In the genomic region with DNA sequence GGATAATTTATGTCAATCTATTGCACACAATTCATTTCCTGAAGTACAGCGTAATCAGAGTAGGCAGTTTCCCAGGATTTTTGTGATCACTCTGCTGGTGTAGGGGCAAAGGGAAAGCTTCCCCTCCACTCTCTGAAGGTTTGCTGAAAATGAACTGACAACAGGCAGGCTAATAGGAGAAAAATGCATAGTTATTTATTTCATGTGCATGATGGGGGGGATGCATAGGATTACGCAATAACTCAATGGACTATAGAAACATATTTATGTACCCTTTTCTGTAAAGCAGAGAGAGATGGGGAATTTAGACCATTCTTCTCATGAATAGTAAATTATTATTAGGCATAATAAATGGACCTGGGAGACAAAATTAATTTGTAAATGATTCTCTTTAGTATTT, we compare ENCODE assay signal across 17 cellular contexts.
A peak's percentile ranks its signal among the peaks of the same experiment; 100 is the strongest.
DNase-seq lines count a peak whose midpoint lies in the region; ATAC-seq, FAIRE-seq and TF ChIP-seq lines count a peak whose summit lies in the region.
"Had no signal": no experiment of that assay in that cellular context is flagged by ENCODE, and none has a peak within 500 bp of the region (broad histone marks: within the 10 kb centered on the region; RNA-seq: fewer than 3 reads in every experiment).

No MANE protein-coding gene starts in this region.

- no peaks in the 10 kb centered on the region for H3K4me1 ChIP-seq in A549
- H3K4me1 ChIP-seq: BLaER1 had no signal

- ATAC-seq in A549 = no peak
- ATAC-seq in stimulated activated naive CD8-positive, alpha-beta T cell treated with anti-CD3 and anti-CD28 coated beads, Interleukin-15, Interleukin-2, amounts not matched to agents 100 U/mL and 50 U/mL, for 24 hours = no peak

- TF ChIP-seq RAD21 in A549 (conservative IDR thresholded peaks at IDR 0.05 in 1 of 2, IDR thresholded peaks at IDR 0.05 in 1 of 2) (no peak), Ishikawa (IDR thresholded peaks at IDR 0.05; ENCODE audit: low read depth) (no peak)

- CTCF ChIA-PET in A549 (lab: Yijun Ruan, JAX) = no interaction called here

- FAIRE-seq in A549 (lab: Jason Lieb, UNC) = no peak
- FAIRE-seq: GM18507, HTR-8/SVneo had no signal

- H3K4me2 ChIP-seq in A549 = no peak overlapping the region
- H3K4me2 ChIP-seq: BLaER1, KMS-11 had no signal

- no peak for TF ChIP-seq EP300 in A549 (IDR thresholded peaks at IDR 0.05)
- no peak for TF ChIP-seq EP300 in Ishikawa (IDR thresholded peaks at IDR 0.05; ENCODE audit: borderline replicate concordance)

- TF ChIP-seq POLR2A in A549 (IDR thresholded peaks at IDR 0.05; ENCODE audit: low read length) = no peak

- WGBS in A549 (ENCODE audit: missing lambda C conversion rate) = 66% methylated on average over 2 of the region's 2 CpGs

- H3K27ac ChIP-seq in 22Rv1 (peak overlapping the region; percentile 70), A549 (no peak overlapping the region), VCaP (peak overlapping the region; percentile 29; the same call in 1 of the 2 replicates)
- H3K27ac ChIP-seq: BLaER1, GM23248, KMS-11 had no signal

- POLR2A ChIA-PET in A549 (lab: Yijun Ruan, JAX) = no interaction called here

- TF ChIP-seq CTCF in 22Rv1 (IDR thresholded peaks at IDR 0.05) (no peak), A549 (IDR thresholded peaks at IDR 0.05) (no peak), VCaP (conservative IDR thresholded peaks at IDR 0.05) (no peak)

- no peak overlapping the region for H3K4me3 ChIP-seq in A549
- H3K4me3 ChIP-seq: BLaER1, GM23248 had no signal

- no peaks in the 10 kb centered on the region for H3K9me3 ChIP-seq in A549

- no peak for DNase-seq in A549 (ENCODE audit: low read depth in 1 of 2, low spot score in 1 of 2)
- DNase-seq in stimulated activated naive CD8-positive, alpha-beta T cell treated with anti-CD3 and anti-CD28 coated beads, Interleukin-15, Interleukin-2, amounts not matched to agents 100 U/mL and 50 U/mL, for 24 hours = no peak
- DNase-seq in kidney glomerular epithelial cell (lab: John Stamatoyannopoulos, UW) = no peak
- no peak for DNase-seq in activated CD4-positive, alpha-beta T cell treated with anti-CD3 and anti-CD28 coated beads for 48 hours
- DNase-seq: AML-193; Calu3; CD4-positive, CD25-positive, alpha-beta regulatory T cell; DMS 273 treated with DMSO at 0.1 percent for 48 hours; GM23248; H7 had no signal

TF ChIP-seq in A549, 52 proteins besides CTCF, POLR2A, EP300 and RAD21:
- TF ChIP-seq CEBPB (IDR thresholded peaks at IDR 0.05) (peak; percentile 34 to 52; a peak in 2 of 4 replicates), NFE2L2 (conservative IDR thresholded peaks at IDR 0.05; ENCODE audit: low read length) (no peak)

TF ChIP-seq in Ishikawa, 13 proteins besides CTCF, POLR2A, EP300 and RAD21:
- peak; percentile 93 for TF ChIP-seq CEBPB (IDR thresholded peaks at IDR 0.05)
- TF ChIP-seq, protein P1, sequence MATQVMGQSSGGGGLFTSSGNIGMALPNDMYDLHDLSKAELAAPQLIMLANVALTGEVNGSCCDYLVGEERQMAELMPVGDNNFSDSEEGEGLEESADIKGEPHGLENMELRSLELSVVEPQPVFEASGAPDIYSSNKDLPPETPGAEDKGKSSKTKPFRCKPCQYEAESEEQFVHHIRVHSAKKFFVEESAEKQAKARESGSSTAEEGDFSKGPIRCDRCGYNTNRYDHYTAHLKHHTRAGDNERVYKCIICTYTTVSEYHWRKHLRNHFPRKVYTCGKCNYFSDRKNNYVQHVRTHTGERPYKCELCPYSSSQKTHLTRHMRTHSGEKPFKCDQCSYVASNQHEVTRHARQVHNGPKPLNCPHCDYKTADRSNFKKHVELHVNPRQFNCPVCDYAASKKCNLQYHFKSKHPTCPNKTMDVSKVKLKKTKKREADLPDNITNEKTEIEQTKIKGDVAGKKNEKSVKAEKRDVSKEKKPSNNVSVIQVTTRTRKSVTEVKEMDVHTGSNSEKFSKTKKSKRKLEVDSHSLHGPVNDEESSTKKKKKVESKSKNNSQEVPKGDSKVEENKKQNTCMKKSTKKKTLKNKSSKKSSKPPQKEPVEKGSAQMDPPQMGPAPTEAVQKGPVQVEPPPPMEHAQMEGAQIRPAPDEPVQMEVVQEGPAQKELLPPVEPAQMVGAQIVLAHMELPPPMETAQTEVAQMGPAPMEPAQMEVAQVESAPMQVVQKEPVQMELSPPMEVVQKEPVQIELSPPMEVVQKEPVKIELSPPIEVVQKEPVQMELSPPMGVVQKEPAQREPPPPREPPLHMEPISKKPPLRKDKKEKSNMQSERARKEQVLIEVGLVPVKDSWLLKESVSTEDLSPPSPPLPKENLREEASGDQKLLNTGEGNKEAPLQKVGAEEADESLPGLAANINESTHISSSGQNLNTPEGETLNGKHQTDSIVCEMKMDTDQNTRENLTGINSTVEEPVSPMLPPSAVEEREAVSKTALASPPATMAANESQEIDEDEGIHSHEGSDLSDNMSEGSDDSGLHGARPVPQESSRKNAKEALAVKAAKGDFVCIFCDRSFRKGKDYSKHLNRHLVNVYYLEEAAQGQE (IDR thresholded peaks at IDR 0.05; ENCODE audit: low read depth) = no peak

Comparison
In these comparisons a context has a peak if more than half of its experiments do, and no peak if none do; other contexts are left out.
1. H3K27ac ChIP-seq: peak in 22Rv1 (single experiment) and VCaP (single experiment); none in A549 (0 of 2).